ENCODE assay signal across 1 cellular context in the genomic region with DNA sequence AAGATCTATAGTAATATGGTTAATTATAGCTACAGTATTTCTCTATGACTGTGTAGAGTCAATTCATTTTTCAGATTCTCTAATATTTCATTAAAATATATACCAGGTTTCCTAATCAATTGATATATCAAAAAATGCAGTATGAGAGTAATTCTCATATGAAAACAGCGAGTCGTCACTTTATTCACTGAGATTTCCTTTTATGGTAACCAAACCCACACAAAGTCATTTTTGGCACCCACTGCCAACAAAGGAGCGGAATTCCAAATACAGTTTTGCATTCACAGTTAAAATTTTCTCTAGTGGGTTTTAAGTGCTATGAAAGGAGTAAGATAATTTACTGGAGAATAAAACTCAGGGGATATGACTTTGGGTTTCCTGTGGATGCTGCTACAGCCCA.
TF ChIP-seq lines count a peak whose summit lies in the region.

No MANE protein-coding gene starts in this region.

TF ChIP-seq in GM23338, 12 proteins besides CTCF, POLR2A, EP300 and RAD21 (continued from another document):
- TF ChIP-seq, protein P1, sequence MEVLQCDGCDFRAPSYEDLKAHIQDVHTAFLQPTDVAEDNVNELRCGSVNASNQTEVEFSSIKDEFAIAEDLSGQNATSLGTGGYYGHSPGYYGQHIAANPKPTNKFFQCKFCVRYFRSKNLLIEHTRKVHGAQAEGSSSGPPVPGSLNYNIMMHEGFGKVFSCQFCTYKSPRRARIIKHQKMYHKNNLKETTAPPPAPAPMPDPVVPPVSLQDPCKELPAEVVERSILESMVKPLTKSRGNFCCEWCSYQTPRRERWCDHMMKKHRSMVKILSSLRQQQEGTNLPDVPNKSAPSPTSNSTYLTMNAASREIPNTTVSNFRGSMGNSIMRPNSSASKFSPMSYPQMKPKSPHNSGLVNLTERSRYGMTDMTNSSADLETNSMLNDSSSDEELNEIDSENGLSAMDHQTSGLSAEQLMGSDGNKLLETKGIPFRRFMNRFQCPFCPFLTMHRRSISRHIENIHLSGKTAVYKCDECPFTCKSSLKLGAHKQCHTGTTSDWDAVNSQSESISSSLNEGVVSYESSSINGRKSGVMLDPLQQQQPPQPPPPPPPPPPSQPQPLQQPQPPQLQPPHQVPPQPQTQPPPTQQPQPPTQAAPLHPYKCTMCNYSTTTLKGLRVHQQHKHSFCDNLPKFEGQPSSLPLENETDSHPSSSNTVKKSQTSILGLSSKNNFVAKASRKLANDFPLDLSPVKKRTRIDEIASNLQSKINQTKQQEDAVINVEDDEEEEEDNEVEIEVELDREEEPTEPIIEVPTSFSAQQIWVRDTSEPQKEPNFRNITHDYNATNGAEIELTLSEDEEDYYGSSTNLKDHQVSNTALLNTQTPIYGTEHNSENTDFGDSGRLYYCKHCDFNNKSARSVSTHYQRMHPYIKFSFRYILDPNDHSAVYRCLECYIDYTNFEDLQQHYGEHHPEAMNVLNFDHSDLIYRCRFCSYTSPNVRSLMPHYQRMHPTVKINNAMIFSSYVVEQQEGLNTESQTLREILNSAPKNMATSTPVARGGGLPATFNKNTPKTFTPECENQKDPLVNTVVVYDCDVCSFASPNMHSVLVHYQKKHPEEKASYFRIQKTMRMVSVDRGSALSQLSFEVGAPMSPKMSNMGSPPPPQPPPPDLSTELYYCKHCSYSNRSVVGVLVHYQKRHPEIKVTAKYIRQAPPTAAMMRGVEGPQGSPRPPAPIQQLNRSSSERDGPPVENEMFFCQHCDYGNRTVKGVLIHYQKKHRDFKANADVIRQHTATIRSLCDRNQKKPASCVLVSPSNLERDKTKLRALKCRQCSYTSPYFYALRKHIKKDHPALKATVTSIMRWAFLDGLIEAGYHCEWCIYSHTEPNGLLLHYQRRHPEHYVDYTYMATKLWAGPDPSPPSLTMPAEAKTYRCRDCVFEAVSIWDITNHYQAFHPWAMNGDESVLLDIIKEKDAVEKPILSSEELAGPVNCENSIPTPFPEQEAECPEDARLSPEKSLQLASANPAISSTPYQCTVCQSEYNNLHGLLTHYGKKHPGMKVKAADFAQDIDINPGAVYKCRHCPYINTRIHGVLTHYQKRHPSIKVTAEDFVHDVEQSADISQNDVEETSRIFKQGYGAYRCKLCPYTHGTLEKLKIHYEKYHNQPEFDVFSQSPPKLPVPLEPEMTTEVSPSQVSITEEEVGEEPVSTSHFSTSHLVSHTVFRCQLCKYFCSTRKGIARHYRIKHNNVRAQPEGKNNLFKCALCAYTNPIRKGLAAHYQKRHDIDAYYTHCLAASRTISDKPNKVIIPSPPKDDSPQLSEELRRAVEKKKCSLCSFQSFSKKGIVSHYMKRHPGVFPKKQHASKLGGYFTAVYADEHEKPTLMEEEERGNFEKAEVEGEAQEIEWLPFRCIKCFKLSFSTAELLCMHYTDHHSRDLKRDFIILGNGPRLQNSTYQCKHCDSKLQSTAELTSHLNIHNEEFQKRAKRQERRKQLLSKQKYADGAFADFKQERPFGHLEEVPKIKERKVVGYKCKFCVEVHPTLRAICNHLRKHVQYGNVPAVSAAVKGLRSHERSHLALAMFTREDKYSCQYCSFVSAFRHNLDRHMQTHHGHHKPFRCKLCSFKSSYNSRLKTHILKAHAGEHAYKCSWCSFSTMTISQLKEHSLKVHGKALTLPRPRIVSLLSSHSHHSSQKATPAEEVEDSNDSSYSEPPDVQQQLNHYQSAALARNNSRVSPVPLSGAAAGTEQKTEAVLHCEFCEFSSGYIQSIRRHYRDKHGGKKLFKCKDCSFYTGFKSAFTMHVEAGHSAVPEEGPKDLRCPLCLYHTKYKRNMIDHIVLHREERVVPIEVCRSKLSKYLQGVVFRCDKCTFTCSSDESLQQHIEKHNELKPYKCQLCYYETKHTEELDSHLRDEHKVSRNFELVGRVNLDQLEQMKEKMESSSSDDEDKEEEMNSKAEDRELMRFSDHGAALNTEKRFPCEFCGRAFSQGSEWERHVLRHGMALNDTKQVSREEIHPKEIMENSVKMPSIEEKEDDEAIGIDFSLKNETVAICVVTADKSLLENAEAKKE (CRISPR knock-in tag; IDR thresholded peaks at IDR 0.05): no peak
- TF ChIP-seq, protein P2, sequence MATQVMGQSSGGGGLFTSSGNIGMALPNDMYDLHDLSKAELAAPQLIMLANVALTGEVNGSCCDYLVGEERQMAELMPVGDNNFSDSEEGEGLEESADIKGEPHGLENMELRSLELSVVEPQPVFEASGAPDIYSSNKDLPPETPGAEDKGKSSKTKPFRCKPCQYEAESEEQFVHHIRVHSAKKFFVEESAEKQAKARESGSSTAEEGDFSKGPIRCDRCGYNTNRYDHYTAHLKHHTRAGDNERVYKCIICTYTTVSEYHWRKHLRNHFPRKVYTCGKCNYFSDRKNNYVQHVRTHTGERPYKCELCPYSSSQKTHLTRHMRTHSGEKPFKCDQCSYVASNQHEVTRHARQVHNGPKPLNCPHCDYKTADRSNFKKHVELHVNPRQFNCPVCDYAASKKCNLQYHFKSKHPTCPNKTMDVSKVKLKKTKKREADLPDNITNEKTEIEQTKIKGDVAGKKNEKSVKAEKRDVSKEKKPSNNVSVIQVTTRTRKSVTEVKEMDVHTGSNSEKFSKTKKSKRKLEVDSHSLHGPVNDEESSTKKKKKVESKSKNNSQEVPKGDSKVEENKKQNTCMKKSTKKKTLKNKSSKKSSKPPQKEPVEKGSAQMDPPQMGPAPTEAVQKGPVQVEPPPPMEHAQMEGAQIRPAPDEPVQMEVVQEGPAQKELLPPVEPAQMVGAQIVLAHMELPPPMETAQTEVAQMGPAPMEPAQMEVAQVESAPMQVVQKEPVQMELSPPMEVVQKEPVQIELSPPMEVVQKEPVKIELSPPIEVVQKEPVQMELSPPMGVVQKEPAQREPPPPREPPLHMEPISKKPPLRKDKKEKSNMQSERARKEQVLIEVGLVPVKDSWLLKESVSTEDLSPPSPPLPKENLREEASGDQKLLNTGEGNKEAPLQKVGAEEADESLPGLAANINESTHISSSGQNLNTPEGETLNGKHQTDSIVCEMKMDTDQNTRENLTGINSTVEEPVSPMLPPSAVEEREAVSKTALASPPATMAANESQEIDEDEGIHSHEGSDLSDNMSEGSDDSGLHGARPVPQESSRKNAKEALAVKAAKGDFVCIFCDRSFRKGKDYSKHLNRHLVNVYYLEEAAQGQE (IDR thresholded peaks at IDR 0.05; ENCODE audit: unreplicated experiment): no peak
- TF ChIP-seq EZH2 (IDR thresholded peaks at IDR 0.05; ENCODE audit: low read depth, unreplicated experiment) (no peak), STAT1 (IDR thresholded peaks at IDR 0.05; ENCODE audit: unreplicated experiment) (no peak), POLR2AphosphoS5 (IDR thresholded peaks at IDR 0.05; ENCODE audit: low read depth) (no peak)
